In genomic region chr15:77986891-77987764, GRCh38 we compare ENCODE assay signal across 24 cellular contexts.
DNase-seq lines count a peak whose midpoint lies in the region; ATAC-seq and TF ChIP-seq lines count a peak whose summit lies in the region.
"Had no signal": no experiment of that assay in that cellular context is flagged by ENCODE, and none has a peak within 500 bp of the region (broad histone marks: within the 10 kb centered on the region; RNA-seq: fewer than 3 reads in every experiment).

No MANE protein-coding gene starts in this region.

- peak overlapping the region; percentile 9; the same call in 1 of the 2 replicates for H3K27ac ChIP-seq in BLaER1
- H3K27ac ChIP-seq: heart left ventricle, KMS-11, thyroid gland had no signal

- DNase-seq in DMS 273 treated with DMSO at 0.1 percent for 48 hours (lab: John Stamatoyannopoulos, UW) = peak; percentile 29
- peak; percentile 50 for DNase-seq in WTC11 (ENCODE audit: low spot score)
- peak; percentile 87 for DNase-seq in mesenteric fat pad (ENCODE audit: low spot score)
- DNase-seq in GM13976 (ENCODE audit: low spot score) = no peak
- no peak for DNase-seq in HEK293T (ENCODE audit: extremely low spot score)
- DNase-seq: activated CD4-positive, alpha-beta T cell treated with anti-CD3 and anti-CD28 coated beads, Interleukin-2, amount 50 U/mL, for 48 hours; activated CD8-positive, alpha-beta memory T cell treated with anti-CD3 and anti-CD28 coated beads, Interleukin-2, amount 50 U/mL, for 4 hours; CD4-positive, CD25-positive, alpha-beta regulatory T cell; cerebellar nuclear complex; effector CD4-positive, alpha-beta T cell; erythroblast; NCI-H1436; NCI-H748 treated with DMSO at 0.1 percent for 48 hours; OCI-M1; stimulated activated naive CD8-positive, alpha-beta T cell treated with anti-CD3 and anti-CD28 coated beads, Interleukin-15, amount 100 ng/mL, for 72 hours; T-helper 9 cell had no signal

- POLR2A ChIA-PET in WTC11 (lab: Charles Lee) = no interaction called here
- POLR2A ChIA-PET in HEK293T (lab: Yijun Ruan, JAX) = no interaction called here

- no peaks in the 10 kb centered on the region for H3K36me3 ChIP-seq in BLaER1
- H3K36me3 ChIP-seq: heart left ventricle, thyroid gland had no signal

- no peaks in the 10 kb centered on the region for H3K27me3 ChIP-seq in BLaER1
- H3K27me3 ChIP-seq: heart left ventricle, thyroid gland had no signal

- no peak overlapping the region for H3K4me3 Mint-ChIP-seq in WTC11
- H3K4me3 Mint-ChIP-seq: activated naive CD8-positive, alpha-beta T cell; activated T-helper 17 cell treated with anti-CD3 and anti-CD28 coated beads, Interleukin-2, amount 50 U/mL, for 72 hours; CD4-positive, CD25-positive, alpha-beta regulatory T cell; natural killer cell treated with Interleukin-12 subunit alpha and Interleukin-12 subunit beta and Interleukin-15 and Interleukin-18, amount 100 ng/mL, for 72 hours; stimulated activated naive CD8-positive, alpha-beta T cell treated with anti-CD3 and anti-CD28 coated beads, Interleukin-15, amount 100 ng/mL, for 72 hours had no signal

- peaks cover 88% of the 10 kb centered on the region for H3K4me1 ChIP-seq in BLaER1

- peaks cover 6% of the 10 kb centered on the region; the same call in 1 of the 2 replicates for H4K20me1 ChIP-seq in BLaER1

- no peaks in the 10 kb centered on the region for H3K9me3 ChIP-seq in BLaER1
- H3K9me3 ChIP-seq: heart left ventricle, thyroid gland had no signal

- no peak overlapping the region for H3K4me3 ChIP-seq in BLaER1
- H3K4me3 ChIP-seq: heart left ventricle, thyroid gland had no signal

- H3K27me3 Mint-ChIP-seq in WTC11 (ENCODE audit: low read depth) = no peaks in the 10 kb centered on the region
- H3K27me3 Mint-ChIP-seq: activated naive CD8-positive, alpha-beta T cell; activated T-helper 17 cell treated with anti-CD3 and anti-CD28 coated beads, Interleukin-2, amount 50 U/mL, for 72 hours; CD4-positive, CD25-positive, alpha-beta regulatory T cell had no signal

- H3K36me3 Mint-ChIP-seq in WTC11 = no peaks in the 10 kb centered on the region
- H3K36me3 Mint-ChIP-seq: activated naive CD8-positive, alpha-beta T cell; CD4-positive, CD25-positive, alpha-beta regulatory T cell; natural killer cell treated with Interleukin-12 subunit alpha and Interleukin-12 subunit beta and Interleukin-15 and Interleukin-18, amount 100 ng/mL, for 72 hours had no signal

- TF ChIP-seq CTCF in WTC11 (IDR thresholded peaks at IDR 0.05) (no peak), GM13976 (IDR thresholded peaks at IDR 0.05; ENCODE audit: borderline replicate concordance, control extremely low read depth, extremely low read depth, insufficient read depth, missing control alignments) (no peak)

- peak overlapping the region; percentile 84 for H3K4me2 ChIP-seq in BLaER1
- H3K4me2 ChIP-seq: KMS-11 had no signal

- no peak overlapping the region for H3K27ac Mint-ChIP-seq in WTC11
- H3K27ac Mint-ChIP-seq: activated naive CD8-positive, alpha-beta T cell; activated T-helper 17 cell treated with anti-CD3 and anti-CD28 coated beads, Interleukin-2, amount 50 U/mL, for 72 hours; CD4-positive, CD25-positive, alpha-beta regulatory T cell; natural killer cell treated with Interleukin-12 subunit alpha and Interleukin-12 subunit beta and Interleukin-15 and Interleukin-18, amount 100 ng/mL, for 72 hours; stimulated activated naive CD8-positive, alpha-beta T cell treated with anti-CD3 and anti-CD28 coated beads, Interleukin-15, amount 100 ng/mL, for 72 hours had no signal

- in situ Hi-C loops in GM13976 (cut with MboI; ENCODE audit: low sequenced_read_pairs, unreplicated experiment) = no loop called here

- CTCF ChIA-PET in WTC11 (lab: Charles Lee) (interaction anchor here (0.6 to 2.9 kb wide), 10 partner anchors 13 to 208 kb away, joined by 3 to 14 read pairs (median 5); partner anchors contain the start of gene CIB2), HEK293T (lab: Yijun Ruan, JAX) (interaction anchor here (0.8 kb wide), 1 partner anchor 28 kb away, joined by 3 read pairs; no protein-coding TSS in a partner anchor)

- peak; percentile 67 for ATAC-seq in WTC11
- no peak for ATAC-seq in HG03565 (IDR thresholded peaks at IDR 0.05; ENCODE audit: unreplicated experiment)
- ATAC-seq: activated T-helper 17 cell treated with anti-CD3 and anti-CD28 coated beads, Interleukin-2, amount 50 U/mL, for 72 hours; heart left ventricle; natural killer cell treated with Interleukin-12 subunit alpha and Interleukin-12 subunit beta and Interleukin-15 and Interleukin-18, amount 100 ng/mL, for 72 hours; stimulated activated naive CD8-positive, alpha-beta T cell treated with anti-CD3 and anti-CD28 coated beads, Interleukin-15, amount 100 ng/mL, for 72 hours had no signal

- H3K4me1 Mint-ChIP-seq in WTC11 = peaks cover 18% of the 10 kb centered on the region

- H3K9ac ChIP-seq in BLaER1 = no peak overlapping the region
- H3K9ac ChIP-seq: KMS-11 had no signal

- no peaks in the 10 kb centered on the region for H3K9me3 Mint-ChIP-seq in WTC11
- H3K9me3 Mint-ChIP-seq: activated T-helper 17 cell treated with anti-CD3 and anti-CD28 coated beads, Interleukin-2, amount 50 U/mL, for 72 hours; natural killer cell treated with Interleukin-12 subunit alpha and Interleukin-12 subunit beta and Interleukin-15 and Interleukin-18, amount 100 ng/mL, for 72 hours; stimulated activated naive CD8-positive, alpha-beta T cell treated with anti-CD3 and anti-CD28 coated beads, Interleukin-15, amount 100 ng/mL, for 72 hours had no signal

TF ChIP-seq in WTC11, 78 proteins besides CTCF, POLR2A, EP300 and RAD21 (continues in another document):
- TF ChIP-seq ZNF138 (CRISPR knock-in tag; conservative IDR thresholded peaks at IDR 0.05) (no peak), USF2 (CRISPR knock-in tag; IDR thresholded peaks at IDR 0.05) (no peak), FOXJ3 (CRISPR knock-in tag; IDR thresholded peaks at IDR 0.05; ENCODE audit: borderline replicate concordance) (no peak), GABPB1 (CRISPR knock-in tag; IDR thresholded peaks at IDR 0.05) (no peak), ATF2 (CRISPR knock-in tag; IDR thresholded peaks at IDR 0.05; ENCODE audit: borderline replicate concordance, low read depth) (no peak), FOXP1 (CRISPR knock-in tag; IDR thresholded peaks at IDR 0.05; ENCODE audit: borderline replicate concordance) (no peak), GTF2I (CRISPR knock-in tag; conservative IDR thresholded peaks at IDR 0.05) (no peak), TP53 (CRISPR knock-in tag; IDR thresholded peaks at IDR 0.05) (no peak), MXD4 (CRISPR knock-in tag; IDR thresholded peaks at IDR 0.05; ENCODE audit: borderline replicate concordance) (no peak), RELA (CRISPR knock-in tag; IDR thresholded peaks at IDR 0.05; ENCODE audit: borderline replicate concordance) (no peak)

TF ChIP-seq in HEK293T, 16 proteins besides CTCF, POLR2A, EP300 and RAD21:
- no peak for TF ChIP-seq FOXK2 (IDR thresholded peaks at IDR 0.05)
- TF ChIP-seq TARDBP (IDR thresholded peaks at IDR 0.05) = no peak
- TF ChIP-seq NFRKB (IDR thresholded peaks at IDR 0.05) = no peak
- no peak for TF ChIP-seq ELF4 (IDR thresholded peaks at IDR 0.05)

Comparison
In these comparisons a context has a peak if more than half of its experiments do, and no peak if none do; other contexts are left out.
1. DNase-seq: peak in DMS 273 treated with DMSO at 0.1 percent for 48 hours (single experiment), WTC11 (single experiment) and mesenteric fat pad (single experiment); none in GM13976 (single experiment) and HEK293T (single experiment).